8 cellular contexts compared by ENCODE assay signal in the genomic region with DNA sequence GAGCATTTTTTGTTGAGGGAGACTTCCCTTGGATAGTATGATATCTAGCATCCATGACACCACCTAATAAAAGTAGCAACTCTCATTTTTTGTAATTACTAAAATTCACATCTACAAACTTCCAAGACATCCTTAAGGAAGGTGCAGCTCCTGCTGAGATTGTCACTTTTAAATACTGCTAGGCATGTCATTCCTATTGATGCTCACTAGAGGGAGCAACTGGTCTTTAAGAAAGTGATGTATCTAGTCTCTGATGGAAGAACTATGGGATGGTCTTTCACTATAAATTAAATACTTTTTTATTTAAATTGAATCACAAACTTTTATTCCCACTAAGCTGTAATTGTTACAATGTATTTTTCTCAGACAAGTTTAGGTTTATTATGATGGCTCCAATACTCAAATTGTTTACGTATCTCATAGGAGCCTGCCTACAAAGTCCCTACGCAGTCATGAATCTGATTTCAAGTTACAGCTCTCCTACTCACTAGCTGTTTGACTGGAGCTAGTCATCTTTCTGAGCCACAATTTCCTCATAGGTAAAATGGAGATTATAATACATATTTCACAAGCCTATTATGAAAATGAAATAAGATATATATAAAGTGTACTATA. TPM values are rescaled to one million over a fixed set of nuclear protein-coding genes. Genes with fewer than 3 reads are reported as not detected.
DNase-seq lines count a peak whose midpoint lies in the region; ATAC-seq and TF ChIP-seq lines count a peak whose summit lies in the region.

No MANE protein-coding gene starts in this region.

- in situ Hi-C loops in KBM-7 (cut with MboI; ENCODE audit: low pct_unique_long_range_greater_than_20kb, low sequenced_read_pairs) = no loop called here

- no peaks in the 10 kb centered on the region for H3K79me2 ChIP-seq in fibroblast of lung (ENCODE audit: control insufficient read depth, insufficient read depth, low read length)

- TF ChIP-seq CTCF in AG04450 (IDR thresholded peaks at IDR 0.05; ENCODE audit: low read depth, low read length) = peak; percentile 84
- TF ChIP-seq CTCF in GM12875 (IDR thresholded peaks at IDR 0.05; ENCODE audit: borderline replicate concordance, insufficient read depth, low read depth, low read length) = peak; percentile 59; the same call in 1 of the 2 replicates
- TF ChIP-seq CTCF in fibroblast of lung (conservative IDR thresholded peaks at IDR 0.05 in 1 of 2, IDR thresholded peaks at IDR 0.05 in 1 of 2; ENCODE audit: low read depth in 1 of 2, low read length in 2 of 2) = peak; percentile 83 to 86

- H3K4me3 Mint-ChIP-seq in stimulated activated naive CD8-positive, alpha-beta T cell treated with anti-CD3 and anti-CD28 coated beads, Interleukin-15, amount 100 ng/mL, for 72 hours = no peak overlapping the region
- H3K4me3 Mint-ChIP-seq in activated naive CD4-positive, alpha-beta T cell treated with anti-CD3 and anti-CD28 coated beads for 36 hours = no peak overlapping the region

- CTCF ChIA-PET in AG04450 (lab: Charles Lee) = interaction anchor here (0.6 to 5.2 kb wide), 81 partner anchors 9 to 368 kb away, joined by 3 to 102 read pairs (median 5); partner anchors contain the start of genes CALHM4, CALHM5, RWDD1 and TRAPPC3L
- CTCF ChIA-PET in activated naive CD4-positive, alpha-beta T cell treated with anti-CD3 and anti-CD28 coated beads for 36 hours (lab: Charles Lee) = interaction anchor here (0.6 to 4.3 kb wide), 48 partner anchors 9 to 1242 kb away, joined by 3 to 52 read pairs (median 4); partner anchors contain the start of genes DSE and TSPYL1

- POLR2A ChIA-PET in AG04450 (lab: Yijun Ruan, JAX) = interaction anchor here (1.3 kb wide), 1 partner anchor 84 kb away, joined by 12 read pairs; the partner anchor contains the start of gene DSE

- DNase-seq in AG04450 (ENCODE audit: low read depth, low spot score) (no peak), KBM-7 (peak; percentile 61), fibroblast of lung (ENCODE audit: low read depth in 2 of 2) (peak; percentile 59 to 79), non-pigmented ciliary epithelial cell (ENCODE audit: low read depth) (peak; percentile 32)
- no peak for DNase-seq in stimulated activated naive CD8-positive, alpha-beta T cell treated with anti-CD3 and anti-CD28 coated beads, Interleukin-15, amount 100 ng/mL, for 72 hours
- no peak for DNase-seq in activated naive CD4-positive, alpha-beta T cell treated with anti-CD3 and anti-CD28 coated beads for 36 hours

- no peaks in the 10 kb centered on the region for H3K9me3 Mint-ChIP-seq in stimulated activated naive CD8-positive, alpha-beta T cell treated with anti-CD3 and anti-CD28 coated beads, Interleukin-15, amount 100 ng/mL, for 72 hours
- no peaks in the 10 kb centered on the region for H3K9me3 Mint-ChIP-seq in activated naive CD4-positive, alpha-beta T cell treated with anti-CD3 and anti-CD28 coated beads for 36 hours

- H3K27me3 Mint-ChIP-seq in stimulated activated naive CD8-positive, alpha-beta T cell treated with anti-CD3 and anti-CD28 coated beads, Interleukin-15, amount 100 ng/mL, for 72 hours = no peaks in the 10 kb centered on the region
- H3K27me3 Mint-ChIP-seq in activated naive CD4-positive, alpha-beta T cell treated with anti-CD3 and anti-CD28 coated beads for 36 hours (ENCODE audit: low read depth) = no peaks in the 10 kb centered on the region

- peak; percentile 87 for ATAC-seq in SK-N-SH treated with all-trans-retinoic acid at 6 μM for 48 hours
- ATAC-seq in stimulated activated naive CD8-positive, alpha-beta T cell treated with anti-CD3 and anti-CD28 coated beads, Interleukin-15, amount 100 ng/mL, for 72 hours = no peak

- H3K27ac Mint-ChIP-seq in stimulated activated naive CD8-positive, alpha-beta T cell treated with anti-CD3 and anti-CD28 coated beads, Interleukin-15, amount 100 ng/mL, for 72 hours = no peak overlapping the region
- H3K27ac Mint-ChIP-seq in activated naive CD4-positive, alpha-beta T cell treated with anti-CD3 and anti-CD28 coated beads for 36 hours = no peak overlapping the region

- no peaks in the 10 kb centered on the region for H3K36me3 Mint-ChIP-seq in activated naive CD4-positive, alpha-beta T cell treated with anti-CD3 and anti-CD28 coated beads for 36 hours (ENCODE audit: low read depth)

- H3K4me2 ChIP-seq in fibroblast of lung (ENCODE audit: extremely low read depth, insufficient read depth, low read length) = no peak overlapping the region

- intact Hi-C loops in activated naive CD4-positive, alpha-beta T cell treated with anti-CD3 and anti-CD28 coated beads for 36 hours (cut with micrococcal nuclease) = loop anchor here (1.0 to 5.0 kb wide), 5 partner anchors 160 to 360 kb away; no protein-coding TSS in a partner anchor

- H3K4me3 ChIP-seq in AG04450 (ENCODE audit: low read depth, low read length) (no peak overlapping the region), GM12875 (ENCODE audit: low read depth, low read length) (no peak overlapping the region), fibroblast of lung (replicated peaks in 1 of 4; ENCODE audit: control extremely low read depth in 1 of 4, insufficient read depth in 1 of 4, low read depth in 3 of 4, low read length in 4 of 4) (no peak overlapping the region)

- H3K27ac ChIP-seq in AG04450 (ENCODE audit: low read depth, low read length) = no peak overlapping the region
- no peak overlapping the region for H3K27ac ChIP-seq in fibroblast of lung (ENCODE audit: insufficient read depth, low read length)

- H3K27me3 ChIP-seq in AG04450 (ENCODE audit: control insufficient read depth, insufficient read depth, low read length) = no peaks in the 10 kb centered on the region
- no peaks in the 10 kb centered on the region for H3K27me3 ChIP-seq in fibroblast of lung (ENCODE audit: control insufficient read depth, insufficient read depth, low read length)

- no peak overlapping the region for H2AFZ ChIP-seq in fibroblast of lung (ENCODE audit: low read length)

- no peaks in the 10 kb centered on the region for H4K20me1 ChIP-seq in fibroblast of lung (ENCODE audit: control insufficient read depth, extremely low read depth, insufficient read depth, low read length)

- H3K4me1 Mint-ChIP-seq in stimulated activated naive CD8-positive, alpha-beta T cell treated with anti-CD3 and anti-CD28 coated beads, Interleukin-15, amount 100 ng/mL, for 72 hours = no peaks in the 10 kb centered on the region
- H3K4me1 Mint-ChIP-seq in activated naive CD4-positive, alpha-beta T cell treated with anti-CD3 and anti-CD28 coated beads for 36 hours (ENCODE audit: low read depth) = no peaks in the 10 kb centered on the region

- H3K9me3 ChIP-seq in AG04450 (ENCODE audit: control insufficient read depth, insufficient read depth, low read length) (no peaks in the 10 kb centered on the region), fibroblast of lung (ENCODE audit: control insufficient read depth, insufficient read depth, low read depth, low read length) (no peaks in the 10 kb centered on the region)

- no peaks in the 10 kb centered on the region for H3K36me3 ChIP-seq in fibroblast of lung (ENCODE audit: control insufficient read depth, insufficient read depth, low read length)

- peaks cover 2% of the 10 kb centered on the region for H3K4me1 ChIP-seq in fibroblast of lung (ENCODE audit: control insufficient read depth, extremely low read depth, insufficient read depth, low read length)

- no peak overlapping the region for H3K9ac ChIP-seq in fibroblast of lung (ENCODE audit: insufficient read depth, low read length)

TF ChIP-seq in SK-N-SH treated with all-trans-retinoic acid at 6 μM for 48 hours, 23 proteins besides CTCF, POLR2A, EP300 and RAD21 (continues in another document):
- no peak for TF ChIP-seq PATZ1 (CRISPR knock-in tag; IDR thresholded peaks at IDR 0.05; ENCODE audit: borderline replicate concordance)
- TF ChIP-seq PPARA (CRISPR knock-in tag; IDR thresholded peaks at IDR 0.05; ENCODE audit: borderline replicate concordance) = no peak
- no peak for TF ChIP-seq SNAI2 (CRISPR knock-in tag; IDR thresholded peaks at IDR 0.05)
- TF ChIP-seq CSDC2 (CRISPR knock-in tag; IDR thresholded peaks at IDR 0.05) = no peak

RNA-seq across cellular contexts. Expression of gene TSPYL1, which starts 8.0 kb away (rescaled TPM):
- polyA plus RNA-seq in AG04450 (2011; rRNA removed) (65.9 and 71.9 TPM in 2 replicates), fibroblast of lung (73.6 and 82.0 TPM in 2 replicates)
- polyA minus RNA-seq in AG04450 (2011; rRNA and poly(A)+ RNA removed) = 100 and 123 TPM in 2 replicates
- total RNA-seq in fibroblast of lung = 83.0 and 93.0 TPM in 2 replicates
- polyA plus RNA-seq in fibroblast of lung (2012) = 61.7 and 66.1 TPM in 2 replicates
- polyA minus RNA-seq in fibroblast of lung (ENCODE audit: low replicate concordance) = 64.2 and 82.9 TPM in 2 replicates
- 10 to 100 TPM; 33.4 to 34.7 TPM for total RNA-seq in activated naive CD4-positive, alpha-beta T cell treated with anti-CD3 and anti-CD28 coated beads for 36 hours

RNA-seq across cellular contexts. Expression of gene TSPYL4, which starts 33.9 kb away (rescaled TPM):
- 22.0 and 25.1 TPM in 2 replicates for polyA plus RNA-seq in AG04450 (2011; rRNA removed)
- 22.9 and 25.9 TPM in 2 replicates for polyA minus RNA-seq in AG04450 (2011; rRNA and poly(A)+ RNA removed)
- total RNA-seq in fibroblast of lung = 3.9 and 5.3 TPM in 2 replicates
- 21.6 and 25.0 TPM in 2 replicates for polyA plus RNA-seq in fibroblast of lung
- 14.6 and 17.2 TPM in 2 replicates for polyA plus RNA-seq in fibroblast of lung (2012)
- polyA minus RNA-seq in fibroblast of lung (ENCODE audit: low replicate concordance) = 27.7 and 28.2 TPM in 2 replicates
- total RNA-seq in activated naive CD4-positive, alpha-beta T cell treated with anti-CD3 and anti-CD28 coated beads for 36 hours = 1 to 10 TPM; 7.8 to 8.0 TPM

Comparison
In these comparisons a context has a peak if more than half of its experiments do, and no peak if none do; other contexts are left out.
1. DNase-seq: peak in KBM-7 (single experiment), fibroblast of lung (2 of 2) and non-pigmented ciliary epithelial cell (single experiment); none in AG04450 (single experiment), stimulated activated naive CD8-positive, alpha-beta T cell treated with anti-CD3 and anti-CD28 coated beads, Interleukin-15, amount 100 ng/mL, for 72 hours (0 of 2) and activated naive CD4-positive, alpha-beta T cell treated with anti-CD3 and anti-CD28 coated beads for 36 hours (single experiment).
2. Peak in every context shown above with its lines, with median percentiles within 50 percentile points of each other: CTCF ChIP-seq.